Comparison of ENCODE assay signal across 1 cellular context in the genomic region with DNA sequence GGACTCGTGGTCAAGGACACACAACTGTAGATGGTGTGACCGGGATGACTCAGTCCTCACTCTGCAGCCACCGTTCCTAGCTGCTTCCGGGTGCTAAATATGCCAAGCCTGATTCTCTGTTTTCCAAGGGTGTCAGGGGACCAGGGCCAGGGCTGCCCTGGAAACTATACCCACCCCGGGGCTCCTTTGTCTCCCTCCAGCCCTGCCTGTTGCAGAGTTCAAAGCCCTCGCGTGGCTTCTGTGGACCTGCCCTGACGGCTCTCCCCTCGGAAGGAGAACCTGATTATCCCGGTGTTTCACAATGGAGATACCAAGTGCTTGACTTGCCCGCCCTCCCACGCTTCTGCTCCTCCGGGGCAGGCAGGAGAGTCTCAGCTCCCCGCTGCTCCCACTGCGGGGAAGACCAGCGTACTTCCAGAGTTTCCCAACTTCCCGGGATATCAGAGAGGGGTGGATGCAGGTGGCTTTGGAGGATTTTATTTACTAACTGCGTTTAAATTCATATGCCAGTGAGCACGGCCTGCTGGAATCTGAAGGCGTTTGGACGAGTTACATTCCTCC.
TF ChIP-seq lines count a peak whose summit lies in the region.

No MANE protein-coding gene starts in this region.

TF ChIP-seq in WTC11, 78 proteins besides CTCF, POLR2A, EP300 and RAD21 (continued from another document):
- TF ChIP-seq E2F5 (CRISPR knock-in tag; IDR thresholded peaks at IDR 0.05), result no peak
- TF ChIP-seq, protein P1, sequence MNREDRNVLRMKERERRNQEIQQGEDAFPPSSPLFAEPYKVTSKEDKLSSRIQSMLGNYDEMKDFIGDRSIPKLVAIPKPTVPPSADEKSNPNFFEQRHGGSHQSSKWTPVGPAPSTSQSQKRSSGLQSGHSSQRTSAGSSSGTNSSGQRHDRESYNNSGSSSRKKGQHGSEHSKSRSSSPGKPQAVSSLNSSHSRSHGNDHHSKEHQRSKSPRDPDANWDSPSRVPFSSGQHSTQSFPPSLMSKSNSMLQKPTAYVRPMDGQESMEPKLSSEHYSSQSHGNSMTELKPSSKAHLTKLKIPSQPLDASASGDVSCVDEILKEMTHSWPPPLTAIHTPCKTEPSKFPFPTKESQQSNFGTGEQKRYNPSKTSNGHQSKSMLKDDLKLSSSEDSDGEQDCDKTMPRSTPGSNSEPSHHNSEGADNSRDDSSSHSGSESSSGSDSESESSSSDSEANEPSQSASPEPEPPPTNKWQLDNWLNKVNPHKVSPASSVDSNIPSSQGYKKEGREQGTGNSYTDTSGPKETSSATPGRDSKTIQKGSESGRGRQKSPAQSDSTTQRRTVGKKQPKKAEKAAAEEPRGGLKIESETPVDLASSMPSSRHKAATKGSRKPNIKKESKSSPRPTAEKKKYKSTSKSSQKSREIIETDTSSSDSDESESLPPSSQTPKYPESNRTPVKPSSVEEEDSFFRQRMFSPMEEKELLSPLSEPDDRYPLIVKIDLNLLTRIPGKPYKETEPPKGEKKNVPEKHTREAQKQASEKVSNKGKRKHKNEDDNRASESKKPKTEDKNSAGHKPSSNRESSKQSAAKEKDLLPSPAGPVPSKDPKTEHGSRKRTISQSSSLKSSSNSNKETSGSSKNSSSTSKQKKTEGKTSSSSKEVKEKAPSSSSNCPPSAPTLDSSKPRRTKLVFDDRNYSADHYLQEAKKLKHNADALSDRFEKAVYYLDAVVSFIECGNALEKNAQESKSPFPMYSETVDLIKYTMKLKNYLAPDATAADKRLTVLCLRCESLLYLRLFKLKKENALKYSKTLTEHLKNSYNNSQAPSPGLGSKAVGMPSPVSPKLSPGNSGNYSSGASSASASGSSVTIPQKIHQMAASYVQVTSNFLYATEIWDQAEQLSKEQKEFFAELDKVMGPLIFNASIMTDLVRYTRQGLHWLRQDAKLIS (CRISPR knock-in tag; IDR thresholded peaks at IDR 0.05; ENCODE audit: borderline replicate concordance), result no peak
- TF ChIP-seq, protein P2, sequence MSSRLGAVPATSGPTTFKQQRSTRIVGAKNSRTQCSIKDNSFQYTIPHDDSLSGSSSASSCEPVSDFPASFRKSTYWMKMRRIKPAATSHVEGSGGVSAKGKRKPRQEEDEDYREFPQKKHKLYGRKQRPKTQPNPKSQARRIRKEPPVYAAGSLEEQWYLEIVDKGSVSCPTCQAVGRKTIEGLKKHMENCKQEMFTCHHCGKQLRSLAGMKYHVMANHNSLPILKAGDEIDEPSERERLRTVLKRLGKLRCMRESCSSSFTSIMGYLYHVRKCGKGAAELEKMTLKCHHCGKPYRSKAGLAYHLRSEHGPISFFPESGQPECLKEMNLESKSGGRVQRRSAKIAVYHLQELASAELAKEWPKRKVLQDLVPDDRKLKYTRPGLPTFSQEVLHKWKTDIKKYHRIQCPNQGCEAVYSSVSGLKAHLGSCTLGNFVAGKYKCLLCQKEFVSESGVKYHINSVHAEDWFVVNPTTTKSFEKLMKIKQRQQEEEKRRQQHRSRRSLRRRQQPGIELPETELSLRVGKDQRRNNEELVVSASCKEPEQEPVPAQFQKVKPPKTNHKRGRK (CRISPR knock-in tag; IDR thresholded peaks at IDR 0.05; ENCODE audit: borderline replicate concordance), result no peak
- TF ChIP-seq ZNF219 (CRISPR knock-in tag; IDR thresholded peaks at IDR 0.05; ENCODE audit: borderline replicate concordance), result no peak
- no peak for TF ChIP-seq NR3C1 (CRISPR knock-in tag; conservative IDR thresholded peaks at IDR 0.05; ENCODE audit: low read depth)
- no peak for TF ChIP-seq SOX15 (CRISPR knock-in tag; IDR thresholded peaks at IDR 0.05)
- TF ChIP-seq RORB (CRISPR knock-in tag; IDR thresholded peaks at IDR 0.05), result no peak
